Comparison of ENCODE assay signal across 17 cellular contexts in the genomic region with DNA sequence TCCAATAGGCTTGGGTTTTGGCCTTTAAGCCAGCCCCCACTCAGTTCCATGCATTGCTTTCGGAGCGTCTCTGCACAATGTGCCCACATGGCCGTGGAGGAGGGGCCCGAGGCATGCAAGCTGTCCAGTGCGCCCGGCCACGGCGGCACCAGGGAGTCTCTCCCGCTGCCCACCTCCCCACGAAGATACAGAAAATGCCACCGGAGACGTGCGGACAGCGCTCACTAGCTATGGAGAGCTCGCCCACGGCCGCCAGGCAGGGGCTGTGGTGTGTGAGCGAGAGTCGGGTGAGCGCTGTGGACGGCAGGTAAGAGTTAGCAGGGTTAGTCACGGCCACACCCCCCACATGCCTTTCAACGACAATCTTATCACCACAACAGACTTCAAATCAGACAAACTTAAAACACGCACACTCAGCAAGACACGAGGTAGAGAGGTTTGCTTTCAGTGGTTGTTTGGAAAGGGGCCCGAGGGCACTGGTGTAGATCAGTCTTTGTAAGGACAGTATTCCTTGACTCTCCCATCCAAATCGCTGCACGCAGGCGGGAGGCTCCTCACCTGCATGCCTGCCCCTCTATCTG. TPM values are rescaled to one million over a fixed set of nuclear protein-coding genes. Genes with fewer than 3 reads are reported as not detected.
DNase-seq lines count a peak whose midpoint lies in the region; ATAC-seq, FAIRE-seq and TF ChIP-seq lines count a peak whose summit lies in the region.
"Had no signal": no experiment of that assay in that cellular context is flagged by ENCODE, and none has a peak within 500 bp of the region (broad histone marks: within the 10 kb centered on the region; RNA-seq: fewer than 3 reads in every experiment).

No MANE protein-coding gene starts in this region.

- no peak overlapping the region for H3K14ac ChIP-seq in IMR-90 (replicated peaks; ENCODE audit: low read depth, low read length)

- H3K56ac ChIP-seq in IMR-90 (ENCODE audit: extremely low read depth, insufficient read depth, low read length), result no peak overlapping the region

- H3K4me2 ChIP-seq in A549 (no peak overlapping the region), IMR-90 (ENCODE audit: low read depth, low read length) (no peak overlapping the region), hepatocyte (no peak overlapping the region)

- H2AK5ac ChIP-seq in IMR-90 (ENCODE audit: low read depth, low read length), result no peak overlapping the region

- no peak overlapping the region for H3K4me3 ChIP-seq in A549
- no peak overlapping the region for H3K4me3 ChIP-seq in IMR-90 (ENCODE audit: insufficient read depth, low read depth, low read length)
- H3K4me3 ChIP-seq in hepatocyte, result no peak overlapping the region

- no peak overlapping the region for H4K91ac ChIP-seq in IMR-90 (ENCODE audit: insufficient read depth, low read depth, low read length)

- TF ChIP-seq EP300 in A549 (IDR thresholded peaks at IDR 0.05), result no peak

- H2BK120ac ChIP-seq in IMR-90 (ENCODE audit: low read depth, low read length), result no peak overlapping the region

- H3K9ac ChIP-seq in IMR-90 (ENCODE audit: low read depth, low read length), result no peak overlapping the region

- no peaks in the 10 kb centered on the region for H3K9me3 Mint-ChIP-seq in progenitor cell of endocrine pancreas (ENCODE audit: low read depth)
- H3K9me3 Mint-ChIP-seq: CD8-positive, alpha-beta memory T cell; HFFc6 had no signal

- H4K20me1 ChIP-seq in IMR-90 (ENCODE audit: insufficient read depth, low read length) (no peaks in the 10 kb centered on the region), hepatocyte (ENCODE audit: insufficient read depth, poor library complexity, severe bottlenecking) (no peaks in the 10 kb centered on the region)

- H3K27me3 ChIP-seq in IMR-90 (ENCODE audit: control insufficient read depth, insufficient read depth, low read length) (no peaks in the 10 kb centered on the region), hepatocyte (no peaks in the 10 kb centered on the region)

- H3K4me1 ChIP-seq in A549 (no peaks in the 10 kb centered on the region), IMR-90 (ENCODE audit: control insufficient read depth, insufficient read depth, low read length) (no peaks in the 10 kb centered on the region), hepatocyte (ENCODE audit: insufficient read depth) (no peaks in the 10 kb centered on the region)

- TF ChIP-seq RAD21 in A549 (conservative IDR thresholded peaks at IDR 0.05 in 1 of 2, IDR thresholded peaks at IDR 0.05 in 1 of 2), result no peak
- no peak for TF ChIP-seq RAD21 in IMR-90 (IDR thresholded peaks at IDR 0.05; ENCODE audit: low read length)

- CTCF ChIA-PET in A549 (lab: Yijun Ruan, JAX), result interaction anchor here (0.5 to 2.8 kb wide), 3 partner anchors 50 to 235 kb away, joined by 3 to 14 read pairs (median 6); no protein-coding TSS in a partner anchor
- CTCF ChIA-PET in IMR-90 (lab: Yijun Ruan, JAX), result no interaction called here

- dilution Hi-C loops in IMR-90 (cut with HindIII; ENCODE audit: low sequenced_read_pairs, unreplicated experiment), result no loop called here

- FAIRE-seq in A549 (lab: Jason Lieb, UNC), result no peak
- FAIRE-seq: H54 had no signal

- H2AFZ ChIP-seq in IMR-90 (replicated peaks; ENCODE audit: low read length, poor library complexity) (no peak overlapping the region), hepatocyte (no peak overlapping the region)

- H3K9me3 ChIP-seq in A549 (no peaks in the 10 kb centered on the region), IMR-90 (ENCODE audit: control insufficient read depth, insufficient read depth, low read length) (no peaks in the 10 kb centered on the region), hepatocyte (ENCODE audit: low read depth) (no peaks in the 10 kb centered on the region)

- no peak overlapping the region for H2BK15ac ChIP-seq in IMR-90 (ENCODE audit: low read depth, low read length)

- POLR2A ChIA-PET in A549 (lab: Yijun Ruan, JAX), result no interaction called here
- POLR2A ChIA-PET in IMR-90 (lab: Charles Lee; ENCODE audit: unreplicated experiment), result no interaction called here

- no peak overlapping the region for H2AK9ac ChIP-seq in IMR-90 (replicated peaks; ENCODE audit: low read depth, low read length, poor library complexity)

- no peak overlapping the region for H4K8ac ChIP-seq in IMR-90 (ENCODE audit: low read depth in 2 of 2, low read length in 2 of 2)

- H3K27me3 Mint-ChIP-seq in progenitor cell of endocrine pancreas, result peaks cover 4% of the 10 kb centered on the region
- H3K27me3 Mint-ChIP-seq: CD8-positive, alpha-beta memory T cell had no signal

- H3K23ac ChIP-seq in IMR-90 (ENCODE audit: low read depth, low read length), result no peak overlapping the region

- H3K36me3 Mint-ChIP-seq in progenitor cell of endocrine pancreas (ENCODE audit: insufficient read depth), result no peaks in the 10 kb centered on the region

- TF ChIP-seq CTCF in A549 (IDR thresholded peaks at IDR 0.05) (no peak), IMR-90 (conservative IDR thresholded peaks at IDR 0.05; ENCODE audit: low read depth, low read length) (no peak), hepatocyte (IDR thresholded peaks at IDR 0.05; ENCODE audit: poor library complexity) (no peak), progenitor cell of endocrine pancreas (IDR thresholded peaks at IDR 0.05; ENCODE audit: unreplicated experiment) (no peak)

- H3K79me2 ChIP-seq in hepatocyte, result no peaks in the 10 kb centered on the region

- no peak overlapping the region for H3K4me3 Mint-ChIP-seq in progenitor cell of endocrine pancreas (ENCODE audit: low read depth)
- H3K4me3 Mint-ChIP-seq: CD8-positive, alpha-beta memory T cell; HFFc6 had no signal

- ATAC-seq in A549, result no peak
- ATAC-seq in IMR-90 (ENCODE audit: low read depth), result no peak
- ATAC-seq in HG02610 (IDR thresholded peaks at IDR 0.05; ENCODE audit: unreplicated experiment), result no peak
- ATAC-seq in stimulated activated naive CD8-positive, alpha-beta T cell treated with anti-CD3 and anti-CD28 coated beads, Interleukin-15, Interleukin-2, amounts not matched to agents 100 U/mL and 50 U/mL, for 24 hours, result no peak

- H3K27ac ChIP-seq in A549 (no peak overlapping the region), IMR-90 (ENCODE audit: insufficient read depth, low read length) (no peak overlapping the region), hepatocyte (no peak overlapping the region)

- no peaks in the 10 kb centered on the region for H3K9me1 ChIP-seq in IMR-90 (ENCODE audit: insufficient read depth, low read length)

- peaks cover 14% of the 10 kb centered on the region for H3K4me1 Mint-ChIP-seq in progenitor cell of endocrine pancreas (ENCODE audit: low read depth)
- H3K4me1 Mint-ChIP-seq: CD8-positive, alpha-beta memory T cell had no signal

- H4K5ac ChIP-seq in IMR-90 (ENCODE audit: low read depth, low read length), result no peak overlapping the region

- H2BK5ac ChIP-seq in IMR-90 (ENCODE audit: low read depth, low read length, poor library complexity, severe bottlenecking), result no peak overlapping the region

- no peak for TF ChIP-seq POLR2A in A549 (IDR thresholded peaks at IDR 0.05; ENCODE audit: low read length)
- no peak for TF ChIP-seq POLR2A in IMR-90 (IDR thresholded peaks at IDR 0.05; ENCODE audit: low read depth, low read length)

- no peak overlapping the region for H2BK20ac ChIP-seq in IMR-90 (ENCODE audit: low read depth, low read length)

- no TSS peak for BruUV-seq in IMR-90 (replicated peaks; lab: Mats Ljungman, UMichigan)

- no peak overlapping the region for H3K18ac ChIP-seq in IMR-90 (ENCODE audit: low read depth, low read length)

- in situ Hi-C loops in IMR-90 (cut with MboI; ENCODE audit: low sequenced_read_pairs), result no loop called here

- H3K79me1 ChIP-seq in IMR-90 (ENCODE audit: low read depth in 1 of 2, low read length in 2 of 2), result no peaks in the 10 kb centered on the region

- H3K36me3 ChIP-seq in IMR-90 (ENCODE audit: control insufficient read depth, insufficient read depth, low read length) (peaks cover 27% of the 10 kb centered on the region), hepatocyte (replicated peaks; ENCODE audit: insufficient read depth, low read depth) (no peaks in the 10 kb centered on the region)

- no peak overlapping the region for H3K4ac ChIP-seq in IMR-90 (ENCODE audit: low read depth, low read length)

- no peak for DNase-seq in A549 (ENCODE audit: low read depth in 1 of 2, low spot score in 1 of 2)
- DNase-seq in IMR-90, result no peak
- DNase-seq in hepatocyte (ENCODE audit: low spot score), result peak; percentile 48
- no peak for DNase-seq in progenitor cell of endocrine pancreas (ENCODE audit: low spot score, unreplicated experiment)
- no peak for DNase-seq in stimulated activated naive CD8-positive, alpha-beta T cell treated with anti-CD3 and anti-CD28 coated beads, Interleukin-15, Interleukin-2, amounts not matched to agents 100 U/mL and 50 U/mL, for 24 hours
- no peak for DNase-seq in activated gamma-delta T cell (lab: John Stamatoyannopoulos, UW)
- DNase-seq: C1 segment of cervical spinal cord; CD8-positive, alpha-beta memory T cell; DMS53; HFFc6; NCI-H1105; NCI-H2081; NCI-H2171 treated with DMSO at 0.1 percent for 48 hours; NCI-H446; NCI-H526 treated with DMSO at 0.1 percent for 48 hours had no signal

- no peaks in the 10 kb centered on the region for H3K9me2 ChIP-seq in hepatocyte (replicated peaks; ENCODE audit: insufficient read depth)

- H3K27ac Mint-ChIP-seq in progenitor cell of endocrine pancreas, result peak overlapping the region; percentile 39
- H3K27ac Mint-ChIP-seq: HFFc6 had no signal

- 95% methylated on average over 20 of the region's 29 CpGs for WGBS in A549 (ENCODE audit: missing lambda C conversion rate)
- WGBS in IMR-90 (ENCODE audit: extremely low coverage in 2 of 2, insufficient read length in 1 of 2), 2 experiments, result 91% methylated on average over 13 of the region's 29 CpGs; no CpG with 5 or more reads in 1 of the 2 experiments
- 68% methylated on average over 29 of the region's 29 CpGs for WGBS in hepatocyte (ENCODE audit: low lambda C conversion rate, missing lambda C conversion rate)

- intact Hi-C loops in IMR-90 (cut with micrococcal nuclease), result no loop called here

TF ChIP-seq in A549, 52 proteins besides CTCF, POLR2A, EP300 and RAD21:
- peak; percentile 37 for TF ChIP-seq MAFK (IDR thresholded peaks at IDR 0.05; ENCODE audit: partially characterized antibody)
- TF ChIP-seq JUN (IDR thresholded peaks at IDR 0.05), result no peak

TF ChIP-seq in IMR-90, 13 proteins besides CTCF, POLR2A, EP300 and RAD21:
- no peak for TF ChIP-seq CHD1 (IDR thresholded peaks at IDR 0.05; ENCODE audit: low read depth, low read length)
- 0 out of 2 replicates have a peak, but pooled peaks have one; percentile 12 for TF ChIP-seq MAFK (IDR thresholded peaks at IDR 0.05; ENCODE audit: low read depth, low read length)

RNA-seq across cellular contexts. Expression of a gene that starts 18.7 kb away (rescaled TPM):
- 50.8 and 62.8 TPM in 2 replicates for polyA plus RNA-seq in A549 (2011; rRNA removed)
- 183 and 208 TPM in 2 replicates for polyA plus RNA-seq in A549 (2012; cell fraction: cytosol; rRNA removed)
- polyA plus RNA-seq in A549 (2012; cell fraction: nucleus; rRNA removed), result 167 and 250 TPM in 2 replicates
- 51.7 to 57.6 TPM (median 56.6 TPM) in 3 replicates for polyA plus RNA-seq in A549 (2017; fragmentation: RNase III; extraction: RNeasy Plus Mini Kit Qiagen cat#74134 plus additional on column Dnase treatment)
- polyA minus RNA-seq in A549 (2011; rRNA and poly(A)+ RNA removed), result 22.6 and 25.3 TPM in 2 replicates
- total RNA-seq in IMR-90 (2012; rRNA removed), result 59.4 and 69.5 TPM in 2 replicates
- 240 and 272 TPM in 2 replicates for polyA plus RNA-seq in IMR-90 (2012; rRNA removed)
- polyA plus RNA-seq in IMR-90 (2012; cell fraction: cytosol; rRNA removed), result 79.6 and 204 TPM in 2 replicates
- polyA plus RNA-seq in IMR-90 (2012; cell fraction: nucleus; rRNA removed; ENCODE audit: low replicate concordance), result 82.1 and 146 TPM in 2 replicates
- 34.5 and 41.6 TPM in 2 replicates for total RNA-seq in hepatocyte
- polyA plus RNA-seq in hepatocyte, result 55.5 and 72.3 TPM in 2 replicates
- 22.8 and 24.6 TPM in 2 replicates for total RNA-seq in progenitor cell of endocrine pancreas
